ENCODE assay signal across 1 cellular context in the genomic region with DNA sequence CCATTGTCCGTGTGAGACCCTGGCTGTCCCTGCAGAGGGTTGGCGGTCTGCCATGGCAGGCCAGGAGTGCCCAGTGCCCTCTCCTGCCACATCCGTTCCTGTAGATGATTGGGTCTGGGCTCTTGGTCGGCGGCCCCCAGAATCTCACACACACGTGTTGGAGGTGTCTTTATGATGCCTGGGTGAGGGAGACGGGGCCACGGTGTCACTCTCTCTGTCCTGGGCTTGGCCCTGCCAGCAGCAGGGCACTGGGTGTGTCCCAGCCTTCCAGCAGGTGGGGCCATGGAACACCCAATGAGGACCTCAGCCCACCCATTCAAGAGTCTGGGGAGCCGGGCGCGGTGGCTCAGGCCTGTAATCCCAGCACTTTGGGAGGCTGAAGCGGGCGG.
TF ChIP-seq lines count a peak whose summit lies in the region.

No MANE protein-coding gene starts in this region.

TF ChIP-seq in HepG2, 621 proteins besides CTCF, POLR2A, EP300 and RAD21:
- TF ChIP-seq, protein P1, sequence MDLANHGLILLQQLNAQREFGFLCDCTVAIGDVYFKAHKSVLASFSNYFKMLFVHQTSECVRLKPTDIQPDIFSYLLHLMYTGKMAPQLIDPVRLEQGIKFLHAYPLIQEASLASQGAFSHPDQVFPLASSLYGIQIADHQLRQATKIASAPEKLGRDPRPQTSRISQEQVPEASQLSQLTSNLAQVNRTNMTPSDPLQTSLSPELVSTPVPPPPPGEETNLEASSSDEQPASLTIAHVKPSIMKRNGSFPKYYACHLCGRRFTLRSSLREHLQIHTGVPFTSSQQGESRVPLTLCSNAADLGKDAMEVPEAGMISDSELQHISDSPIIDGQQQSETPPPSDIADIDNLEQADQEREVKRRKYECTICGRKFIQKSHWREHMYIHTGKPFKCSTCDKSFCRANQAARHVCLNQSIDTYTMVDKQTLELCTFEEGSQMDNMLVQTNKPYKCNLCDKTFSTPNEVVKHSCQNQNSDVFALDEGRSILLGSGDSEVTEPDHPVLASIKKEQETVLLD (CRISPR knock-in tag; IDR thresholded peaks at IDR 0.05; ENCODE audit: low read depth) = no peak
